Comparison of ENCODE assay signal across 1 cellular context in genomic region chr7:30931161-30931926, GRCh38.
TF ChIP-seq lines count a peak whose summit lies in the region.

No MANE protein-coding gene starts in this region.

TF ChIP-seq in H1, 55 proteins besides CTCF, POLR2A, EP300 and RAD21:
- TF ChIP-seq TEAD4 (IDR thresholded peaks at IDR 0.05; ENCODE audit: low read depth, low read length) (peak; percentile 54; the same call in 1 of the 2 replicates), CHD1 (IDR thresholded peaks at IDR 0.05; ENCODE audit: low read depth, low read length) (no peak), HDAC6 (IDR thresholded peaks at IDR 0.05; ENCODE audit: low read depth, low read length) (no peak)
